Comparison of ENCODE assay signal across 12 cellular contexts in the genomic region with DNA sequence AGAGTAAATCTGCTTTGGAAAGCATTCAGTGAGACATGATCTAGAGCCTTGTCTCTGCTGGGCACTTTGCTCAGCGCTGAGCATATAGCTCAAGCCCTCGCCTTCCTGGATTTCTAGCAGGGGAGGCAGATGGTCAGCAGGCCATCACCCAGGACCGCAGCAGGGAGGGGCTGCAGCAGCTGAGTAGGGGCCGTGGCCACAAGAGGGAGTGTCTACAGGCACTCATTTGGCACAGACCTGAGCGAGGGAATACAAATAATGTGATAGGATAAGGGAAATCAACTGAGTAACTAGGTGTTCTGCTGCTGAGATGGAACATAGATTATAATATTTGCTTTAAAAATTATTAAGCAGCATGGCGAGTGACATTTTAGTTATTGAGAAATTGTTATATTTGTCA. TPM values are rescaled to one million over a fixed set of nuclear protein-coding genes. Genes with fewer than 3 reads are reported as not detected.
A peak's percentile ranks its signal among the peaks of the same experiment; 100 is the strongest.
DNase-seq lines count a peak whose midpoint lies in the region; ATAC-seq, FAIRE-seq and TF ChIP-seq lines count a peak whose summit lies in the region.
"Had no signal": no experiment of that assay in that cellular context is flagged by ENCODE, and none has a peak within 500 bp of the region (broad histone marks: within the 10 kb centered on the region; RNA-seq: fewer than 3 reads in every experiment).

No MANE protein-coding gene starts in this region.

- H3K27me3 ChIP-seq in endodermal cell (ENCODE audit: control insufficient read depth, insufficient read depth, low read length, poor library complexity, severe bottlenecking), result no peaks in the 10 kb centered on the region
- H3K27me3 ChIP-seq: esophagus squamous epithelium, right lobe of liver had no signal

- peaks cover 49% of the 10 kb centered on the region for H3K9me3 Mint-ChIP-seq in endodermal cell
- no peaks in the 10 kb centered on the region for H3K9me3 Mint-ChIP-seq in stimulated activated naive CD8-positive, alpha-beta T cell treated with anti-CD3 and anti-CD28 coated beads, Interleukin-15, amount 100 ng/mL, for 72 hours

- no peak for FAIRE-seq in A549 (lab: Jason Lieb, UNC)

- H3K9ac ChIP-seq in endodermal cell (ENCODE audit: extremely low read depth, low read length, poor library complexity, severe bottlenecking), result no peak overlapping the region

- TF ChIP-seq POLR2A in A549 (IDR thresholded peaks at IDR 0.05; ENCODE audit: low read length), result no peak

- H3K9me3 ChIP-seq in A549 (no peaks in the 10 kb centered on the region), endodermal cell (ENCODE audit: control insufficient read depth, low read length) (no peaks in the 10 kb centered on the region), mucosa of descending colon (no peaks in the 10 kb centered on the region)
- H3K9me3 ChIP-seq: esophagus squamous epithelium, right lobe of liver, thoracic aorta had no signal

- intact Hi-C loops in mucosa of descending colon (cut with DNase I, micrococcal nuclease), result no loop called here

- WGBS in A549 (ENCODE audit: missing lambda C conversion rate), result 83% methylated on average over 6 of the region's 6 CpGs
- WGBS in endodermal cell (ENCODE audit: insufficient coverage in 1 of 2, insufficient read length in 1 of 2), 2 experiments, result 54 to 58% methylated on average over 3 to 6 of the region's 6 CpGs

- DNase-seq in A549 (ENCODE audit: low read depth in 1 of 2, low spot score in 1 of 2) (peak; percentile 4 to 5), NCI-H524 treated with DMSO at 0.1 percent for 48 hours (lab: John Stamatoyannopoulos, UW) (peak; percentile 13), endodermal cell (peak; percentile 82), mucosa of descending colon (no peak), SHP77 (lab: John Stamatoyannopoulos, UW) (no peak), cortex of kidney (lab: John Stamatoyannopoulos, UW) (no peak)
- DNase-seq in stimulated activated naive CD8-positive, alpha-beta T cell treated with anti-CD3 and anti-CD28 coated beads, Interleukin-15, amount 100 ng/mL, for 72 hours, result no peak
- DNase-seq: activated CD8-positive, alpha-beta memory T cell treated with anti-CD3 and anti-CD28 coated beads, Interleukin-2, amount 50 U/mL, for 4 hours; esophagus squamous epithelium; right lobe of liver had no signal

- no peak overlapping the region for H3K4me2 ChIP-seq in A549

- H3K36me3 ChIP-seq in endodermal cell (ENCODE audit: control insufficient read depth, insufficient read depth, low read length) (peaks cover 41% of the 10 kb centered on the region), mucosa of descending colon (ENCODE audit: low read depth) (no peaks in the 10 kb centered on the region)

- no peak for TF ChIP-seq CTCF in A549 (IDR thresholded peaks at IDR 0.05)
- peak; percentile 72 for TF ChIP-seq CTCF in endodermal cell (conservative IDR thresholded peaks at IDR 0.05)
- TF ChIP-seq CTCF in mucosa of descending colon (IDR thresholded peaks at IDR 0.05), result no peak

- no peak overlapping the region for H3K4me3 Mint-ChIP-seq in endodermal cell
- no peak overlapping the region for H3K4me3 Mint-ChIP-seq in stimulated activated naive CD8-positive, alpha-beta T cell treated with anti-CD3 and anti-CD28 coated beads, Interleukin-15, amount 100 ng/mL, for 72 hours

- H3K36me3 Mint-ChIP-seq in endodermal cell (ENCODE audit: low read depth), result peaks cover 58% of the 10 kb centered on the region

- 0 out of 5 replicates have a peak, but pooled peaks of 1 of the 2 experiments have one; percentile 5 for TF ChIP-seq RAD21 in A549 (conservative IDR thresholded peaks at IDR 0.05 in 1 of 2, IDR thresholded peaks at IDR 0.05 in 1 of 2)

- H3K27ac Mint-ChIP-seq in endodermal cell, result no peak overlapping the region
- no peak overlapping the region for H3K27ac Mint-ChIP-seq in stimulated activated naive CD8-positive, alpha-beta T cell treated with anti-CD3 and anti-CD28 coated beads, Interleukin-15, amount 100 ng/mL, for 72 hours

- peak in 1 of 2 experiments; percentile 73; a peak in 3 of 6 replicates for ATAC-seq in A549
- ATAC-seq in mucosa of descending colon, result peak; percentile 65
- ATAC-seq in GM21786 (IDR thresholded peaks at IDR 0.05; ENCODE audit: unreplicated experiment), result no peak
- no peak for ATAC-seq in stimulated activated naive CD8-positive, alpha-beta T cell treated with anti-CD3 and anti-CD28 coated beads, Interleukin-15, amount 100 ng/mL, for 72 hours

- H3K4me3 ChIP-seq in A549 (no peak overlapping the region), endodermal cell (ENCODE audit: low read length) (no peak overlapping the region), mucosa of descending colon (no peak overlapping the region)
- H3K4me3 ChIP-seq: esophagus squamous epithelium, right lobe of liver, thoracic aorta had no signal

- H3K4me1 Mint-ChIP-seq in endodermal cell, result peaks cover 23% of the 10 kb centered on the region
- H3K4me1 Mint-ChIP-seq in stimulated activated naive CD8-positive, alpha-beta T cell treated with anti-CD3 and anti-CD28 coated beads, Interleukin-15, amount 100 ng/mL, for 72 hours, result peaks cover 4% of the 10 kb centered on the region

- no peaks in the 10 kb centered on the region for H3K27me3 Mint-ChIP-seq in endodermal cell (ENCODE audit: insufficient read depth)
- no peaks in the 10 kb centered on the region for H3K27me3 Mint-ChIP-seq in stimulated activated naive CD8-positive, alpha-beta T cell treated with anti-CD3 and anti-CD28 coated beads, Interleukin-15, amount 100 ng/mL, for 72 hours

- POLR2A ChIA-PET in A549 (lab: Yijun Ruan, JAX), result no interaction called here

- H3K27ac ChIP-seq in A549 (no peak overlapping the region), endodermal cell (ENCODE audit: low read depth, low read length) (peak overlapping the region; percentile 66)
- H3K27ac ChIP-seq: right lobe of liver, thoracic aorta had no signal

- TF ChIP-seq EP300 in A549 (IDR thresholded peaks at IDR 0.05), result no peak

- CTCF ChIA-PET in A549 (lab: Yijun Ruan, JAX), result interaction anchor here (1.8 kb wide), 1 partner anchor 260 kb away, joined by 4 read pairs; no protein-coding TSS in a partner anchor

- H3K4me1 ChIP-seq in A549 (peaks cover 9% of the 10 kb centered on the region), endodermal cell (ENCODE audit: control insufficient read depth, insufficient read depth, low read length) (no peaks in the 10 kb centered on the region), mucosa of descending colon (ENCODE audit: low read depth) (no peaks in the 10 kb centered on the region)
- H3K4me1 ChIP-seq: right lobe of liver had no signal

TF ChIP-seq in A549, 52 proteins besides CTCF, POLR2A, EP300 and RAD21 (continues in another document):
- TF ChIP-seq RCOR1 (IDR thresholded peaks at IDR 0.05; ENCODE audit: low read depth, low read length), result no peak
- TF ChIP-seq, protein P1, sequence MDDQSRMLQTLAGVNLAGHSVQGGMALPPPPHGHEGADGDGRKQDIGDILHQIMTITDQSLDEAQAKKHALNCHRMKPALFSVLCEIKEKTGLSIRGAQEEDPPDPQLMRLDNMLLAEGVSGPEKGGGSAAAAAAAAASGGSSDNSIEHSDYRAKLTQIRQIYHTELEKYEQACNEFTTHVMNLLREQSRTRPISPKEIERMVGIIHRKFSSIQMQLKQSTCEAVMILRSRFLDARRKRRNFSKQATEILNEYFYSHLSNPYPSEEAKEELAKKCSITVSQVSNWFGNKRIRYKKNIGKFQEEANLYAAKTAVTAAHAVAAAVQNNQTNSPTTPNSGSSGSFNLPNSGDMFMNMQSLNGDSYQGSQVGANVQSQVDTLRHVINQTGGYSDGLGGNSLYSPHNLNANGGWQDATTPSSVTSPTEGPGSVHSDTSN (IDR thresholded peaks at IDR 0.05), result no peak
- no peak for TF ChIP-seq HOXB5 (CRISPR knock-in tag; IDR thresholded peaks at IDR 0.05)
- no peak for TF ChIP-seq CEBPB (IDR thresholded peaks at IDR 0.05)
- TF ChIP-seq POLR2AphosphoS2 (conservative IDR thresholded peaks at IDR 0.05; ENCODE audit: low read length), result no peak
- no peak for TF ChIP-seq GATA3 (IDR thresholded peaks at IDR 0.05; ENCODE audit: borderline replicate concordance)
- no peak for TF ChIP-seq RFX5 (IDR thresholded peaks at IDR 0.05)
- no peak for TF ChIP-seq BHLHE40 (IDR thresholded peaks at IDR 0.05; ENCODE audit: low read depth, low read length)

RNA-seq across cellular contexts. Expression of a gene that starts 30.2 kb away (rescaled TPM):
- polyA plus RNA-seq in A549 (2011; rRNA removed) (18.2 and 24.9 TPM in 2 replicates), A549 (2017; fragmentation: RNase III; extraction: RNeasy Plus Mini Kit Qiagen cat#74134 plus additional on column Dnase treatment) (13.0 to 14.8 TPM (median 14.4 TPM) in 3 replicates)
- polyA plus RNA-seq in A549 (2012; cell fraction: cytosol; rRNA removed), result 4.6 and 4.9 TPM in 2 replicates
- polyA plus RNA-seq in A549 (2012; cell fraction: nucleus; rRNA removed), result 15.5 and 18.3 TPM in 2 replicates
- 9.5 and 13.5 TPM in 2 replicates for polyA minus RNA-seq in A549 (2011; rRNA and poly(A)+ RNA removed)
- total RNA-seq in endodermal cell (10 to 100 TPM; 25.9 to 29.7 TPM), mucosa of descending colon (10 to 100 TPM; 26.0 to 49.4 (median 32.6) TPM)
- 23.3 TPM for polyA plus RNA-seq in endodermal cell (2013, experiment 1 of 2)
- polyA plus RNA-seq in endodermal cell (2013, experiment 2 of 2), result 23.1 TPM

RNA-seq across cellular contexts. Expression of a gene that starts 30.3 kb away (rescaled TPM):
- polyA plus RNA-seq in A549 (2011; rRNA removed), result 11.6 and 12.2 TPM in 2 replicates
- 4.6 and 5.7 TPM in 2 replicates for polyA plus RNA-seq in A549 (2012; cell fraction: cytosol; rRNA removed)
- polyA plus RNA-seq in A549 (2012; cell fraction: nucleus; rRNA removed), result 4.7 and 10.6 TPM in 2 replicates
- polyA plus RNA-seq in A549 (2017; fragmentation: RNase III; extraction: RNeasy Plus Mini Kit Qiagen cat#74134 plus additional on column Dnase treatment), result 10.8 to 11.9 TPM (median 11.6 TPM) in 3 replicates
- 8.5 and 8.8 TPM in 2 replicates for polyA minus RNA-seq in A549 (2011; rRNA and poly(A)+ RNA removed)
- total RNA-seq in endodermal cell, result 10 to 100 TPM; 12.8 to 14.7 TPM
- polyA plus RNA-seq in endodermal cell (2013, experiment 1 of 2), result 16.2 TPM
- 13.9 TPM for polyA plus RNA-seq in endodermal cell (2013, experiment 2 of 2)
- total RNA-seq in mucosa of descending colon, result 10 to 100 TPM; 13.1 to 20.4 (median 18.5) TPM

RNA-seq across cellular contexts. Expression of a gene that starts 52.1 kb away (rescaled TPM):
- polyA plus RNA-seq in A549 (2011; rRNA removed) (0.10 TPM in 1 of 2 replicates, not detected in the other), A549 (2017; fragmentation: RNase III; extraction: RNeasy Plus Mini Kit Qiagen cat#74134 plus additional on column Dnase treatment) (0.03 to 0.05 TPM in 2 of 3 replicates, not detected in the other)
- 0.01 TPM in 2 replicates for polyA plus RNA-seq in A549 (2012; cell fraction: cytosol; rRNA removed)
- not detected in 2 replicates for polyA plus RNA-seq in A549 (2012; cell fraction: nucleus; rRNA removed)
- polyA minus RNA-seq in A549 (2011; rRNA and poly(A)+ RNA removed), result not detected in 2 replicates
- total RNA-seq in endodermal cell (10 to 100 TPM; 26.2 to 61.1 TPM), mucosa of descending colon (10 to 100 TPM in 1 of 3 donors, 1 to 10 TPM in 2; 1.3 to 34.1 (median 4.4) TPM)
- 119 TPM for polyA plus RNA-seq in endodermal cell (2013, experiment 1 of 2)
- polyA plus RNA-seq in endodermal cell (2013, experiment 2 of 2), result 92.6 TPM

Comparison
In these comparisons a context has a peak if more than half of its experiments do, and no peak if none do; other contexts are left out.
1. DNase-seq: peak in A549 (2 of 2), NCI-H524 treated with DMSO at 0.1 percent for 48 hours (single experiment) and endodermal cell (single experiment); none in mucosa of descending colon (0 of 3), SHP77 (0 of 2), stimulated activated naive CD8-positive, alpha-beta T cell treated with anti-CD3 and anti-CD28 coated beads, Interleukin-15, amount 100 ng/mL, for 72 hours (0 of 2) and cortex of kidney (single experiment).